In the genomic region with DNA sequence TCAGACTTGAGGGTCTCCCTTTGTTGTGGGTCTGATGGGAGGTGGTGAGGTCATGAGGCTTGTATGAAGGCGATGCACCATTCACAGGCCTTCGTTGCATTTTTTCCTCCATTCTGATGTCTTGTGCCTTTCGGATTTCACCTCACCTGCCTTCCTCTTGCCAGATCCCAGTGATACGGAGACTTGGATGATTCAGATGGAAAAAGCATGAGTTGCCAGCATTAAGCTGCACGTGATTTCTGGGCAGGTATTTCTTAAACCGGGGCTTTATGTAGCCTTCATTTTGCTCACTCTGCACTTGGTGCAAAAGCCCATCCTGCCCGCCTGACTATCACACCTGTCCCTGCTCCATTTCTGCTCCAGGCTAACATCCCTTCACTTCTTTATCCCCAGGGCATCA, we compare ENCODE assay signal across 35 cellular contexts.
"Had no signal": no experiment of that assay in that cellular context is flagged by ENCODE, and none has a peak within 500 bp of the region (broad histone marks: within the 10 kb centered on the region; RNA-seq: fewer than 3 reads in every experiment).

No MANE protein-coding gene starts in this region.

- H3K36me3 ChIP-seq: MG63 had no signal

- DNase-seq: Karpas-422, Kasumi-1, KG1, MG63, MM.1S, MV-4-11, NCI-H1048, NCI-H1092, NCI-H1092 treated with DMSO at 0.1 percent for 48 hours, NCI-H1105, NCI-H1105 treated with DMSO at 0.1 percent for 48 hours, NCI-H1417, NCI-H1417 treated with DMSO at 0.1 percent for 48 hours, NCI-H1436, NCI-H1436 treated with DMSO at 0.1 percent for 48 hours, NCI-H146, NCI-H1694, NCI-H1694 treated with DMSO at 0.1 percent for 48 hours, NCI-H187, NCI-H187 treated with DMSO at 0.1 percent for 48 hours, NCI-H1930, NCI-H2029, NCI-H2029 treated with DMSO at 0.1 percent for 48 hours, NCI-H2081, NCI-H2081 treated with DMSO at 0.1 percent for 48 hours, NCI-H2107, NCI-H2171, NCI-H2171 treated with DMSO at 0.1 percent for 48 hours, NCI-H2227 treated with DMSO at 0.1 percent for 48 hours, NCI-H226, NCI-H345, NCI-H446, NCI-H446 treated with DMSO at 0.1 percent for 48 hours, NCI-H510A had no signal

- H3K4me3 ChIP-seq: MG63 had no signal

- H3K9ac ChIP-seq: KMS-11 had no signal

- H3K27me3 ChIP-seq: MG63 had no signal

- H3K9me3 ChIP-seq: MG63 had no signal

- H3K27ac ChIP-seq: KMS-11 had no signal

- H3K4me2 ChIP-seq: KMS-11 had no signal
